ENCODE assay signal across 23 cellular contexts in genomic region chr4:108303488-108304177, GRCh38.
DNase-seq lines count a peak whose midpoint lies in the region; FAIRE-seq and TF ChIP-seq lines count a peak whose summit lies in the region.
"Had no signal": no experiment of that assay in that cellular context is flagged by ENCODE, and none has a peak within 500 bp of the region (broad histone marks: within the 10 kb centered on the region; RNA-seq: fewer than 3 reads in every experiment).

No MANE protein-coding gene starts in this region.

- BruUV-seq in mammary epithelial cell (replicated peaks; lab: Mats Ljungman, UMichigan), result no TSS peak

- H3K4me3 ChIP-seq in mammary epithelial cell (replicated peaks in 1 of 3; ENCODE audit: insufficient read depth in 1 of 3, low read depth in 2 of 3, low read length in 3 of 3), result no peak overlapping the region
- H3K4me3 ChIP-seq in mesendoderm (ENCODE audit: low read length), result no peak overlapping the region
- H3K4me3 ChIP-seq: ovary, Peyer's patch had no signal

- H3K79me2 ChIP-seq in mammary epithelial cell (ENCODE audit: insufficient read depth, low read length), result no peaks in the 10 kb centered on the region
- no peaks in the 10 kb centered on the region for H3K79me2 ChIP-seq in mesendoderm (ENCODE audit: control insufficient read depth, insufficient read depth, low read length)

- no peaks in the 10 kb centered on the region for H3K36me3 Mint-ChIP-seq in activated naive CD8-positive, alpha-beta T cell treated with anti-CD3 and anti-CD28 coated beads for 36 hours
- H3K36me3 Mint-ChIP-seq: activated naive CD8-positive, alpha-beta T cell had no signal

- no peak overlapping the region for H4K5ac ChIP-seq in mesendoderm (ENCODE audit: low read length)

- H3K18ac ChIP-seq in mesendoderm (ENCODE audit: low read length), result no peak overlapping the region

- CTCF ChIA-PET in mammary epithelial cell (lab: Charles Lee; ENCODE audit: low non-redundant PET), result no interaction called here

- WGBS in mammary epithelial cell (ENCODE audit: low coverage, missing lambda C conversion rate), result 41% methylated on average over 5 of the region's 5 CpGs
- WGBS in mesendoderm (ENCODE audit: extremely low coverage, insufficient coverage, low lambda C conversion rate), result 100% methylated on average over 1 of the region's 5 CpGs

- no peaks in the 10 kb centered on the region for H4K20me1 ChIP-seq in mammary epithelial cell (ENCODE audit: insufficient read depth, low read length)

- no peak overlapping the region for H2AFZ ChIP-seq in mammary epithelial cell (ENCODE audit: low read depth, low read length)

- no peak overlapping the region for H3K23ac ChIP-seq in mesendoderm (ENCODE audit: low read length)

- no peak overlapping the region for H2BK120ac ChIP-seq in mesendoderm (ENCODE audit: low read depth, low read length)

- H4K8ac ChIP-seq in mesendoderm (ENCODE audit: low read depth, low read length), result no peak overlapping the region

- no peak overlapping the region for H3K27ac ChIP-seq in mammary epithelial cell (ENCODE audit: insufficient read depth, low read depth, low read length)
- no peak overlapping the region for H3K27ac ChIP-seq in mesendoderm (ENCODE audit: low read depth, low read length)
- H3K27ac ChIP-seq: KMS-11, ovary, Peyer's patch had no signal

- DNase-seq in ELR (ENCODE audit: low read depth) (peak; percentile 65), LoVo (ENCODE audit: low spot score) (peak; percentile 5), mammary epithelial cell (peak; percentile 15), mesendoderm (peak; percentile 49), C1 segment of cervical spinal cord (lab: John Stamatoyannopoulos, UW) (no peak), NCI-H2081 (lab: John Stamatoyannopoulos, UW) (no peak), frontal cortex (ENCODE audit: low spot score in 2 of 2) (no peak)
- no peak for DNase-seq in activated naive CD8-positive, alpha-beta T cell treated with anti-CD3 and anti-CD28 coated beads for 36 hours
- DNase-seq: activated CD4-positive, alpha-beta T cell treated with anti-CD3 and anti-CD28 coated beads for 1 hour; activated T-cell treated with anti-CD3 and anti-CD28 coated beads for 4 hours; DMS79 treated with DMSO at 0.1 percent for 48 hours; glutamatergic neuron; left colon; NCI-H187; NCI-H774; ovary; Peyer's patch; stimulated activated naive CD8-positive, alpha-beta T cell treated with anti-CD3 and anti-CD28 coated beads, Interleukin-15, amount 100 ng/mL, for 72 hours had no signal

- no peak overlapping the region for H3K27ac Mint-ChIP-seq in activated naive CD8-positive, alpha-beta T cell treated with anti-CD3 and anti-CD28 coated beads for 36 hours
- H3K27ac Mint-ChIP-seq: activated naive CD8-positive, alpha-beta T cell; B cell; stimulated activated naive CD8-positive, alpha-beta T cell treated with anti-CD3 and anti-CD28 coated beads, Interleukin-15, amount 100 ng/mL, for 72 hours had no signal

- H2BK15ac ChIP-seq in mesendoderm (replicated peaks; ENCODE audit: low read depth), result no peak overlapping the region

- H3K4me1 Mint-ChIP-seq in activated naive CD8-positive, alpha-beta T cell treated with anti-CD3 and anti-CD28 coated beads for 36 hours, result peaks cover 38% of the 10 kb centered on the region
- H3K4me1 Mint-ChIP-seq: B cell had no signal

- no peak for TF ChIP-seq CTCF in mammary epithelial cell (conservative IDR thresholded peaks at IDR 0.05 in 1 of 2, IDR thresholded peaks at IDR 0.05 in 1 of 2; ENCODE audit: extremely low read depth in 1 of 2, insufficient read depth in 1 of 2, low read depth in 1 of 2, low read length in 2 of 2)

- dilution Hi-C loops in mammary epithelial cell (cut with HindIII; ENCODE audit: low sequenced_read_pairs), result no loop called here

- no peak overlapping the region for H3K4me2 ChIP-seq in mammary epithelial cell (ENCODE audit: insufficient read depth, low read depth, low read length)
- H3K4me2 ChIP-seq in mesendoderm (ENCODE audit: low read length), result no peak overlapping the region
- H3K4me2 ChIP-seq: KMS-11 had no signal

- no peak for FAIRE-seq in frontal cortex (lab: Jason Lieb, UNC)
- FAIRE-seq: endothelial cell of umbilical vein, H54 had no signal

- H3K9me3 ChIP-seq in mammary epithelial cell (replicated peaks; ENCODE audit: insufficient read depth, low read length), result no peaks in the 10 kb centered on the region
- H3K9me3 ChIP-seq: ovary, Peyer's patch had no signal

- H3K36me3 ChIP-seq in mammary epithelial cell (ENCODE audit: insufficient read depth, low read length) (no peaks in the 10 kb centered on the region), mesendoderm (ENCODE audit: control insufficient read depth, insufficient read depth, low read length) (no peaks in the 10 kb centered on the region)
- H3K36me3 ChIP-seq: ovary, Peyer's patch had no signal

- no peak overlapping the region for H2AK5ac ChIP-seq in mesendoderm (ENCODE audit: low read length)

- in situ Hi-C loops in mammary epithelial cell (cut with MboI; ENCODE audit: low sequenced_read_pairs in 2 of 2), result no loop called here

- H2BK5ac ChIP-seq in mesendoderm (ENCODE audit: low read length), result no peak overlapping the region

- no peaks in the 10 kb centered on the region for H3K27me3 ChIP-seq in mammary epithelial cell (ENCODE audit: insufficient read depth, low read length)
- H3K27me3 ChIP-seq in mesendoderm (ENCODE audit: insufficient read depth, low read length, poor library complexity), result no peaks in the 10 kb centered on the region
- H3K27me3 ChIP-seq: ovary, Peyer's patch had no signal

- H3K9me3 Mint-ChIP-seq in activated naive CD8-positive, alpha-beta T cell treated with anti-CD3 and anti-CD28 coated beads for 36 hours, result peaks cover 2% of the 10 kb centered on the region
- H3K9me3 Mint-ChIP-seq: stimulated activated naive CD8-positive, alpha-beta T cell treated with anti-CD3 and anti-CD28 coated beads, Interleukin-15, amount 100 ng/mL, for 72 hours had no signal

- H3K4ac ChIP-seq in mesendoderm (ENCODE audit: low read depth, low read length), result no peak overlapping the region

- H3K27me3 Mint-ChIP-seq in activated naive CD8-positive, alpha-beta T cell treated with anti-CD3 and anti-CD28 coated beads for 36 hours, result no peaks in the 10 kb centered on the region
- H3K27me3 Mint-ChIP-seq: activated naive CD8-positive, alpha-beta T cell; B cell; stimulated activated naive CD8-positive, alpha-beta T cell treated with anti-CD3 and anti-CD28 coated beads, Interleukin-15, amount 100 ng/mL, for 72 hours had no signal

- no peak overlapping the region for H3K56ac ChIP-seq in mesendoderm (ENCODE audit: low read length)

- no peaks in the 10 kb centered on the region for H3K4me1 ChIP-seq in mammary epithelial cell (ENCODE audit: insufficient read depth, low read length)
- H3K4me1 ChIP-seq in mesendoderm (ENCODE audit: control insufficient read depth, low read depth, low read length), result peaks cover 3% of the 10 kb centered on the region
- H3K4me1 ChIP-seq: Peyer's patch had no signal

- no peak overlapping the region for H3K4me3 Mint-ChIP-seq in activated naive CD8-positive, alpha-beta T cell treated with anti-CD3 and anti-CD28 coated beads for 36 hours
- H3K4me3 Mint-ChIP-seq: activated naive CD8-positive, alpha-beta T cell; B cell; stimulated activated naive CD8-positive, alpha-beta T cell treated with anti-CD3 and anti-CD28 coated beads, Interleukin-15, amount 100 ng/mL, for 72 hours had no signal

- intact Hi-C loops in mammary epithelial cell (cut with micrococcal nuclease), result no loop called here

- no peaks in the 10 kb centered on the region for H3K79me1 ChIP-seq in mesendoderm (ENCODE audit: low read length)

- H3K9ac ChIP-seq in mammary epithelial cell (ENCODE audit: insufficient read depth, low read length), result no peak overlapping the region
- H3K9ac ChIP-seq in mesendoderm (ENCODE audit: low read length), result no peak overlapping the region
- H3K9ac ChIP-seq: KMS-11 had no signal

Comparison
In these comparisons a context has a peak if more than half of its experiments do, and no peak if none do; other contexts are left out.
1. DNase-seq: peak in ELR (single experiment), LoVo (single experiment), mammary epithelial cell (single experiment) and mesendoderm (single experiment); none in C1 segment of cervical spinal cord (0 of 14), NCI-H2081 (0 of 2), activated naive CD8-positive, alpha-beta T cell treated with anti-CD3 and anti-CD28 coated beads for 36 hours (single experiment) and frontal cortex (0 of 2).